Comparison of ENCODE assay signal across 10 cellular contexts in genomic region chr20:57440678-57441509, GRCh38. TPM values are rescaled to one million over a fixed set of nuclear protein-coding genes. Genes with fewer than 3 reads are reported as not detected.
A peak's percentile ranks its signal among the peaks of the same experiment; 100 is the strongest.
DNase-seq lines count a peak whose midpoint lies in the region; ATAC-seq and TF ChIP-seq lines count a peak whose summit lies in the region.
"Had no signal": no experiment of that assay in that cellular context is flagged by ENCODE, and none has a peak within 500 bp of the region (broad histone marks: within the 10 kb centered on the region; RNA-seq: fewer than 3 reads in every experiment).

No MANE protein-coding gene starts in this region.

- peak; percentile 84 to 85 for ATAC-seq in lower lobe of right lung
- ATAC-seq in GM21381 (IDR thresholded peaks at IDR 0.05; ENCODE audit: unreplicated experiment), result no peak
- ATAC-seq in HG02678 (IDR thresholded peaks at IDR 0.05; ENCODE audit: unreplicated experiment), result no peak

- peak; percentile 50 for DNase-seq in NCI-H1092 treated with DMSO at 0.1 percent for 48 hours (lab: John Stamatoyannopoulos, UW)
- DNase-seq in lower lobe of right lung, result peak; percentile 84
- DNase-seq in testis, result peak; percentile 84
- no peak for DNase-seq in OCI-M1 (lab: John Stamatoyannopoulos, UW)
- no peak for DNase-seq in NCI-H2107 treated with DMSO at 0.1 percent for 48 hours (lab: John Stamatoyannopoulos, UW; ENCODE audit: unreplicated experiment)
- DNase-seq: activated gamma-delta T cell treated with Interleukin-2 at 50 U/mL for 16 hours, NCI-H1930 had no signal

- intact Hi-C loops in lower lobe of right lung (cut with DNase I), result no loop called here
- intact Hi-C loops in testis (cut with DNase I; ENCODE audit: low total_unique reads), result loop anchor here (10.0 kb wide), 1 partner anchor 46 kb away; the partner anchor contains the start of gene RBM38

- 71 to 74% methylated on average over 33 of the region's 33 CpGs for WGBS in ectodermal cell, 2 experiments
- 25 to 48% methylated on average over 15 to 33 of the region's 33 CpGs for WGBS in testis, 2 donors

- H3K9me3 ChIP-seq in ectodermal cell (ENCODE audit: control insufficient read depth, low read length) (no peaks in the 10 kb centered on the region), lower lobe of right lung (no peaks in the 10 kb centered on the region), testis (no peaks in the 10 kb centered on the region)

- H3K4me1 ChIP-seq in ectodermal cell (ENCODE audit: control insufficient read depth, insufficient read depth, low read length) (peaks cover 26% of the 10 kb centered on the region), lower lobe of right lung (peaks cover 33% of the 10 kb centered on the region), testis (peaks cover 23% of the 10 kb centered on the region)

- H3K27ac ChIP-seq in ectodermal cell (ENCODE audit: insufficient read depth, low read depth, low read length, poor library complexity, severe bottlenecking) (peak overlapping the region; percentile 3), lower lobe of right lung (peak overlapping the region; percentile 77), testis (peak overlapping the region; percentile 73 to 77)

- H3K4me3 ChIP-seq in ectodermal cell (ENCODE audit: insufficient read depth, low read depth, low read length) (no peak overlapping the region), lower lobe of right lung (no peak overlapping the region), testis (no peak overlapping the region)

- H3K36me3 ChIP-seq in ectodermal cell (ENCODE audit: control insufficient read depth, insufficient read depth, low read length), result no peaks in the 10 kb centered on the region
- H3K36me3 ChIP-seq in lower lobe of right lung, result no peaks in the 10 kb centered on the region
- H3K36me3 ChIP-seq in testis (ENCODE audit: low read depth, missing control alignments), result no peaks in the 10 kb centered on the region

- no peaks in the 10 kb centered on the region for H3K27me3 ChIP-seq in ectodermal cell (ENCODE audit: control insufficient read depth, insufficient read depth, low read length, poor library complexity, severe bottlenecking)
- H3K27me3 ChIP-seq in lower lobe of right lung (ENCODE audit: low read depth), result no peaks in the 10 kb centered on the region
- H3K27me3 ChIP-seq in testis, result no peaks in the 10 kb centered on the region

- no peak for TF ChIP-seq POLR2A in testis (IDR thresholded peaks at IDR 0.05)

- no peak for TF ChIP-seq CTCF in lower lobe of right lung (IDR thresholded peaks at IDR 0.05)
- TF ChIP-seq CTCF in testis (IDR thresholded peaks at IDR 0.05), result no peak

RNA-seq across cellular contexts. Expression of gene RBM38, which starts 49.7 kb away (rescaled TPM):
- 48.6 TPM for polyA plus RNA-seq in ectodermal cell (2013, experiment 1 of 4)
- polyA plus RNA-seq in ectodermal cell (2013, experiment 2 of 4), result 47.2 TPM
- 42.1 TPM for polyA plus RNA-seq in ectodermal cell (2013, experiment 3 of 4)
- polyA plus RNA-seq in ectodermal cell (2013, experiment 4 of 4), result 45.4 TPM
- 15.5 TPM for total RNA-seq in lower lobe of right lung
- total RNA-seq in testis, result 100 to 1,000 TPM; 108 to 114 TPM
- 69.6 TPM for polyA plus RNA-seq in testis (ENCODE audit: insufficient read depth, low read depth, low replicate concordance)

Comparison
In these comparisons a context has a peak if more than half of its experiments do, and no peak if none do; other contexts are left out.
1. DNase-seq: peak in NCI-H1092 treated with DMSO at 0.1 percent for 48 hours (single experiment), lower lobe of right lung (single experiment) and testis (single experiment); none in OCI-M1 (single experiment) and NCI-H2107 treated with DMSO at 0.1 percent for 48 hours (single experiment).
2. H3K27ac ChIP-seq: peak in every context shown above with its lines; median percentile 77 in lower lobe of right lung; 75 in testis; 3 in ectodermal cell.
3. ATAC-seq: peak in lower lobe of right lung (2 of 2); none in GM21381 (single experiment) and HG02678 (single experiment).